ENCODE assay signal across 25 cellular contexts in genomic region chr5:171979606-171980005, GRCh38. TPM values are rescaled to one million over a fixed set of nuclear protein-coding genes. Genes with fewer than 3 reads are reported as not detected.
DNase-seq lines count a peak whose midpoint lies in the region; ATAC-seq, FAIRE-seq and TF ChIP-seq lines count a peak whose summit lies in the region.
"Had no signal": no experiment of that assay in that cellular context is flagged by ENCODE, and none has a peak within 500 bp of the region (broad histone marks: within the 10 kb centered on the region; RNA-seq: fewer than 3 reads in every experiment).

No MANE protein-coding gene starts in this region.

- H3K18ac ChIP-seq in H1 (ENCODE audit: extremely low read depth, low read length): peak overlapping the region; percentile 53; the same call in 1 of the 2 replicates

- no peak overlapping the region for H3K23ac ChIP-seq in H1 (ENCODE audit: insufficient read length)

- H3K9me3 ChIP-seq in HepG2 (ENCODE audit: low read length): peaks cover 17% of the 10 kb centered on the region
- peaks cover 0 to 6% (median 0%) of the 10 kb centered on the region in 4 donors for H3K9me3 ChIP-seq in right lobe of liver
- peaks cover 21% of the 10 kb centered on the region; the same call in 1 of the 2 replicates for H3K9me3 ChIP-seq in SU-DHL-6 (ENCODE audit: insufficient read depth, low read length)
- H3K9me3 ChIP-seq in H1 (ENCODE audit: insufficient read depth in 2 of 2, low read depth in 1 of 2, low read length in 1 of 2): no peaks in the 10 kb centered on the region
- H3K9me3 ChIP-seq in heart right ventricle: peaks cover 0 to 32% (median 18%) of the 10 kb centered on the region in 11 donors

- H3K27me3 ChIP-seq in HepG2 (ENCODE audit: control insufficient read depth in 1 of 2, insufficient read depth in 2 of 2, low read length in 2 of 2) (no peaks in the 10 kb centered on the region), right lobe of liver (no peaks in the 10 kb centered on the region), SU-DHL-6 (ENCODE audit: low read length) (no peaks in the 10 kb centered on the region), H1 (replicated peaks in 1 of 4; ENCODE audit: control insufficient read depth in 3 of 4, extremely low read depth in 1 of 4, insufficient read depth in 3 of 4, low read length in 3 of 4) (no peaks in the 10 kb centered on the region), heart right ventricle (no peaks in the 10 kb centered on the region)
- H3K27me3 ChIP-seq: BLaER1 had no signal

- in situ Hi-C loops in HepG2 (cut with HindIII; ENCODE audit: extremely low pct_ligation_motif_present, low pct_unique_long_range_greater_than_20kb): no loop called here

- H3K56ac ChIP-seq in H1 (replicated peaks; ENCODE audit: insufficient read length, low read depth, low read length): no peak overlapping the region

- peak overlapping the region; percentile 95 for H2BK5ac ChIP-seq in H1 (ENCODE audit: low read depth, low read length)

- no peak for TF ChIP-seq CTCF in HepG2 (CRISPR knock-in tag; IDR thresholded peaks at IDR 0.05)
- no peak for TF ChIP-seq CTCF in right lobe of liver (IDR thresholded peaks at IDR 0.05)
- TF ChIP-seq CTCF in SU-DHL-6 (IDR thresholded peaks at IDR 0.05; ENCODE audit: insufficient read depth, low read length, poor library complexity, severe bottlenecking): no peak
- TF ChIP-seq CTCF in H1 (IDR thresholded peaks at IDR 0.05; ENCODE audit: control extremely low read depth in 1 of 3, insufficient read depth in 1 of 3, low read depth in 1 of 3, low read length in 3 of 3): no peak
- TF ChIP-seq CTCF in heart right ventricle (IDR thresholded peaks at IDR 0.05): no peak

- no peak overlapping the region for H3K4ac ChIP-seq in H1 (replicated peaks; ENCODE audit: insufficient read length, low read depth, low read length)

- H3K79me2 ChIP-seq in HepG2 (ENCODE audit: insufficient read depth, low read length) (peaks cover 87% of the 10 kb centered on the region), SU-DHL-6 (ENCODE audit: insufficient read depth, low read length) (peaks cover 89% of the 10 kb centered on the region), H1 (ENCODE audit: control insufficient read depth in 1 of 2, insufficient read depth in 2 of 2, low read length in 2 of 2) (peaks cover 23 to 100% of the 10 kb centered on the region in 2 experiments)

- 96% methylated on average over 8 of the region's 8 CpGs for WGBS in HepG2 (ENCODE audit: low lambda C conversion rate)
- WGBS in right lobe of liver (ENCODE audit: insufficient coverage, low coverage, low lambda C conversion rate, missing lambda C conversion rate): 94% methylated on average over 8 of the region's 8 CpGs
- WGBS in H1 (ENCODE audit: extremely low coverage in 1 of 2, insufficient coverage in 1 of 2, insufficient read length in 1 of 2, insufficient replicate concordance in 2 of 2, low coverage in 1 of 2, low lambda C conversion rate in 2 of 2, missing lambda C conversion rate in 1 of 2), 2 experiments: 48% methylated on average over 8 of the region's 8 CpGs; no CpG with 5 or more reads in 1 of the 2 experiments
- WGBS in heart right ventricle, 2 donors: 97% methylated on average over 8 of the region's 8 CpGs

- POLR2A ChIA-PET in HepG2 (lab: Yijun Ruan, JAX) (no interaction called here), H1 (lab: Charles Lee; ENCODE audit: partially characterized antibody) (interaction anchor here (2.2 to 6.6 kb wide), 2 partner anchors 8 to 28 kb away, joined by 11 to 66 read pairs; partner anchors contain the start of gene FBXW11)

- H3K4me2 ChIP-seq in HepG2 (ENCODE audit: low read depth, low read length) (no peak overlapping the region), SU-DHL-6 (ENCODE audit: low read depth, low read length, poor library complexity, severe bottlenecking) (no peak overlapping the region), H1 (ENCODE audit: insufficient read depth in 1 of 2, low read depth in 2 of 2, low read length in 2 of 2) (peak overlapping the region in 1 of 2 experiments; percentile 3; a peak in 1 of 4 replicates)
- H3K4me2 ChIP-seq: PC-9 had no signal

- H4K5ac ChIP-seq in H1 (ENCODE audit: insufficient read length, low read depth, low read length): peak overlapping the region; percentile 6

- peaks cover 43 to 81% of the 10 kb centered on the region in 2 donors for H3K4me1 Mint-ChIP-seq in stimulated activated naive B cell treated with anti-CD40 and anti-IgM and Interleukin-4, amounts not matched to agents 10 μg/mL and 1 μg/mL and 100 μg/mL, for 72 hours

- BruUV-seq in HepG2 (replicated peaks; lab: Mats Ljungman, UMichigan): no TSS peak

- peaks cover 62 to 67% of the 10 kb centered on the region in 2 donors for H3K36me3 Mint-ChIP-seq in stimulated activated naive B cell treated with anti-CD40 and anti-IgM and Interleukin-4, amounts not matched to agents 10 μg/mL and 1 μg/mL and 100 μg/mL, for 72 hours

- H3K9me2 ChIP-seq in SU-DHL-6 (replicated peaks; ENCODE audit: insufficient read depth, low read length): no peaks in the 10 kb centered on the region

- TF ChIP-seq RAD21 in HepG2 (CRISPR knock-in tag; IDR thresholded peaks at IDR 0.05): no peak
- TF ChIP-seq RAD21 in H1 (IDR thresholded peaks at IDR 0.05 in 1 of 2, conservative IDR thresholded peaks at IDR 0.05 in 1 of 2; ENCODE audit: low read depth in 2 of 2, low read length in 2 of 2): no peak

- H2BK120ac ChIP-seq in H1 (replicated peaks; ENCODE audit: low read depth, low read length): no peak overlapping the region

- H4K20me1 ChIP-seq in HepG2 (ENCODE audit: insufficient read depth, low read length) (peaks cover 14% of the 10 kb centered on the region; the same call in 1 of the 2 replicates), SU-DHL-6 (ENCODE audit: low read depth, low read length) (no peaks in the 10 kb centered on the region), H1 (replicated peaks in 1 of 2; ENCODE audit: control insufficient read depth in 1 of 2, insufficient read depth in 2 of 2, low read length in 2 of 2) (peaks cover 2 to 13% of the 10 kb centered on the region in 2 experiments)

- FAIRE-seq in HepG2 (lab: Jason Lieb, UNC) (no peak), H1 (lab: Jason Lieb, UNC) (no peak)
- FAIRE-seq: D721Med, GM18507 had no signal

- peaks cover 7 to 13% of the 10 kb centered on the region in 2 donors for H3K9me3 Mint-ChIP-seq in stimulated activated naive B cell treated with anti-CD40 and anti-IgM and Interleukin-4, amounts not matched to agents 10 μg/mL and 1 μg/mL and 100 μg/mL, for 72 hours

- peaks cover 26% of the 10 kb centered on the region for H3F3A ChIP-seq in SU-DHL-6 (ENCODE audit: insufficient read depth)

- H3K27ac ChIP-seq in HepG2 (ENCODE audit: extremely low read length, insufficient read depth, low read length): no peak overlapping the region
- no peak overlapping the region for H3K27ac ChIP-seq in right lobe of liver
- peak overlapping the region; percentile 95; the same call in 1 of the 2 replicates for H3K27ac ChIP-seq in SU-DHL-6 (ENCODE audit: low read depth, low read length)
- H3K27ac ChIP-seq in H1 (ENCODE audit: low read depth, low read length): peak overlapping the region; percentile 25; the same call in 1 of the 2 replicates
- H3K27ac ChIP-seq in heart right ventricle: no peak overlapping the region
- H3K27ac ChIP-seq: BLaER1, GM23248, PC-9 had no signal

- intact Hi-C loops in HepG2 (cut with micrococcal nuclease; ENCODE audit: unreplicated experiment) (no loop called here), right lobe of liver (cut with DNase I) (no loop called here), heart right ventricle (cut with DNase I) (no loop called here)

- peak overlapping the region; percentile 75; the same call in 1 of the 2 replicates for H2BK12ac ChIP-seq in H1 (ENCODE audit: low read depth, low read length)

- no peaks in the 10 kb centered on the region for H3K27me3 Mint-ChIP-seq in stimulated activated naive B cell treated with anti-CD40 and anti-IgM and Interleukin-4, amounts not matched to agents 10 μg/mL and 1 μg/mL and 100 μg/mL, for 72 hours
- H3K27me3 Mint-ChIP-seq: CD4-positive, CD25-positive, alpha-beta regulatory T cell had no signal

- no peak overlapping the region for H3K9ac ChIP-seq in HepG2 (ENCODE audit: insufficient read depth, low read depth, low read length)
- H3K9ac ChIP-seq in SU-DHL-6 (ENCODE audit: low read length): no peak overlapping the region
- H3K9ac ChIP-seq in H1 (replicated peaks in 1 of 4; ENCODE audit: extremely low read depth in 1 of 4, low read depth in 3 of 4, low read length in 3 of 4): peak overlapping the region in 1 of 4 experiments; percentile 15; a peak in 1 of 7 replicates
- H3K9ac ChIP-seq: BLaER1, GM23248 had no signal

- no peak overlapping the region for H4K91ac ChIP-seq in H1 (replicated peaks; ENCODE audit: insufficient read length, low read length)

- no peak for TF ChIP-seq EP300 in HepG2 (IDR thresholded peaks at IDR 0.05; ENCODE audit: low read depth in 2 of 2, low read length in 2 of 2)
- TF ChIP-seq EP300 in HepG2 (CRISPR knock-in tag; IDR thresholded peaks at IDR 0.05; ENCODE audit: borderline replicate concordance): no peak
- TF ChIP-seq EP300 in H1 (IDR thresholded peaks at IDR 0.05; ENCODE audit: borderline replicate concordance in 1 of 2, low read depth in 2 of 2, low read length in 2 of 2): no peak

- no peak overlapping the region for H3K4me3 Mint-ChIP-seq in stimulated activated naive B cell treated with anti-CD40 and anti-IgM and Interleukin-4, amounts not matched to agents 10 μg/mL and 1 μg/mL and 100 μg/mL, for 72 hours
- H3K4me3 Mint-ChIP-seq: CD4-positive, CD25-positive, alpha-beta regulatory T cell had no signal

- H2BK15ac ChIP-seq in H1 (ENCODE audit: low read length): no peak overlapping the region

- H3K36me3 ChIP-seq in HepG2 (replicated peaks in 1 of 2; ENCODE audit: control insufficient read depth in 1 of 2, insufficient read depth in 2 of 2, low read length in 2 of 2): no peaks in the 10 kb centered on the region; a peak in 1 of 5 replicates
- H3K36me3 ChIP-seq in right lobe of liver: no peaks in the 10 kb centered on the region
- H3K36me3 ChIP-seq in SU-DHL-6 (ENCODE audit: low read length): peaks cover 16% of the 10 kb centered on the region
- H3K36me3 ChIP-seq in H1 (ENCODE audit: control insufficient read depth in 2 of 4, insufficient read depth in 4 of 4, low read length in 3 of 4): peaks cover 0 to 4% (median 0%) of the 10 kb centered on the region in 4 experiments; a peak in 1 of 8 replicates
- H3K36me3 ChIP-seq in heart right ventricle: peaks cover 0 to 10% (median 0%) of the 10 kb centered on the region in 9 donors

- H3K4me3 ChIP-seq in HepG2 (replicated peaks in 1 of 3; ENCODE audit: insufficient read depth in 1 of 3, low read depth in 2 of 3, low read length in 3 of 3): no peak overlapping the region
- no peak overlapping the region for H3K4me3 ChIP-seq in right lobe of liver
- H3K4me3 ChIP-seq in SU-DHL-6 (ENCODE audit: insufficient read depth, low read length, poor library complexity, severe bottlenecking): no peak overlapping the region
- no peak overlapping the region for H3K4me3 ChIP-seq in H1 (ENCODE audit: extremely low read depth in 1 of 4, insufficient read depth in 2 of 4, low read depth in 3 of 4, low read length in 4 of 4)
- no peak overlapping the region for H3K4me3 ChIP-seq in heart right ventricle
- H3K4me3 ChIP-seq: BLaER1, GM23248, PC-9 had no signal

- CTCF ChIA-PET in HepG2 (lab: Yijun Ruan, JAX; ENCODE audit: low intra/inter-chr PET ratio, low total read pairs) (no interaction called here), H1 (lab: Charles Lee; ENCODE audit: partially characterized antibody) (interaction anchor here (0.6 to 2.1 kb wide), 3 partner anchors 13 to 22 kb away, joined by 3 to 5 read pairs (median 3); no protein-coding TSS in a partner anchor)

- H2AK5ac ChIP-seq in H1 (ENCODE audit: low read depth, low read length): peak overlapping the region; percentile 94

- H4K8ac ChIP-seq in H1 (ENCODE audit: extremely low read depth, insufficient read depth, low read length): no peak overlapping the region

- H2BK20ac ChIP-seq in H1 (ENCODE audit: low read length): no peak overlapping the region

- H3K79me1 ChIP-seq in H1 (ENCODE audit: low read depth, low read length): peaks cover 6% of the 10 kb centered on the region; the same call in 1 of the 2 replicates

- H3K14ac ChIP-seq in H1 (ENCODE audit: insufficient read length): no peak overlapping the region

- DNase-seq in HepG2 (ENCODE audit: low spot score) (no peak), right lobe of liver (no peak), H1 (ENCODE audit: low read depth in 1 of 2, low spot score in 2 of 2) (no peak), COLO668 (lab: John Stamatoyannopoulos, UW; ENCODE audit: unreplicated experiment) (no peak), SW 1271 (lab: John Stamatoyannopoulos, UW) (no peak), heart right ventricle (no peak)
- DNase-seq in stimulated activated naive B cell treated with anti-CD40 and anti-IgM and Interleukin-4, amounts not matched to agents 10 μg/mL and 1 μg/mL and 100 μg/mL, for 72 hours: no peak
- DNase-seq: 8988T; CD4-positive, CD25-positive, alpha-beta regulatory T cell; GM23248; HCEC 1CT; IMR-90; NCI-H1092; NCI-H1417 treated with DMSO at 0.1 percent for 48 hours; NCI-H1694 treated with DMSO at 0.1 percent for 48 hours; NCI-H2081; NCI-H2227 treated with DMSO at 0.1 percent for 48 hours; NCI-H526 treated with DMSO at 0.1 percent for 48 hours; PC-9; RPMI8226; SHP77 had no signal

- H3K4me1 ChIP-seq in HepG2 (ENCODE audit: insufficient read depth, low read length) (peaks cover 15% of the 10 kb centered on the region), right lobe of liver (peaks cover 0 to 13% (median 0%) of the 10 kb centered on the region in 4 donors), H1 (replicated peaks in 1 of 4; ENCODE audit: control insufficient read depth in 3 of 4, insufficient read depth in 4 of 4, low read length in 3 of 4) (peaks cover 14 to 48% (median 44%) of the 10 kb centered on the region in 4 experiments), heart right ventricle (peaks cover 0 to 41% (median 29%) of the 10 kb centered on the region in 9 donors)

- no peaks in the 10 kb centered on the region; the same call in none of the 2 replicates for H3K23me2 ChIP-seq in H1 (ENCODE audit: low read depth, low read length)

- H3K27ac Mint-ChIP-seq in stimulated activated naive B cell treated with anti-CD40 and anti-IgM and Interleukin-4, amounts not matched to agents 10 μg/mL and 1 μg/mL and 100 μg/mL, for 72 hours: peak overlapping the region; percentile 42
- H3K27ac Mint-ChIP-seq: CD4-positive, CD25-positive, alpha-beta regulatory T cell had no signal

- no peak overlapping the region for H2AFZ ChIP-seq in HepG2 (ENCODE audit: low read length)
- H2AFZ ChIP-seq in SU-DHL-6 (ENCODE audit: low read depth, low read length, severe bottlenecking): no peak overlapping the region
- no peak overlapping the region for H2AFZ ChIP-seq in H1 (ENCODE audit: low read length)
- H2AFZ ChIP-seq: GM23248, PC-9 had no signal

- ATAC-seq in HepG2 (no peak), right lobe of liver (no peak), heart right ventricle (no peak)
- no peak for ATAC-seq in stimulated activated naive B cell treated with anti-CD40 and anti-IgM and Interleukin-4, amounts not matched to agents 10 μg/mL and 1 μg/mL and 100 μg/mL, for 72 hours (replicated peaks)

- TF ChIP-seq POLR2A in HepG2 (IDR thresholded peaks at IDR 0.05; ENCODE audit: insufficient read depth in 1 of 2, low read depth in 2 of 2, low read length in 2 of 2) (no peak), right lobe of liver (IDR thresholded peaks at IDR 0.05) (no peak), H1 (IDR thresholded peaks at IDR 0.05; ENCODE audit: control extremely low read depth in 1 of 2, low read depth in 2 of 2, low read length in 2 of 2) (peak in 1 of 2 experiments; percentile 43; a peak in 1 of 3 replicates)

RNA-seq across cellular contexts. Expression of gene FBXW11, which starts 26.8 kb away (rescaled TPM):
- total RNA-seq in HepG2 (2016; rRNA removed; fragmentation: Illumina TruSeq; extraction: Trizol): 53.6 and 78.0 TPM in 2 replicates
- total RNA-seq in HepG2 (2016; cell fraction: cytosol; rRNA removed; fragmentation: Illumina TruSeq; extraction: Trizol; ENCODE audit: low read depth): 13.9 and 16.6 TPM in 2 replicates
- 52.4 and 73.5 TPM in 2 replicates for total RNA-seq in HepG2 (2016; cell fraction: insoluble cytoplasmic fraction; rRNA removed; fragmentation: Illumina TruSeq; extraction: Trizol)
- total RNA-seq in HepG2 (2016; cell fraction: membrane; rRNA removed; fragmentation: Illumina TruSeq; extraction: Trizol): 54.3 and 57.1 TPM in 2 replicates
- total RNA-seq in HepG2 (2016; cell fraction: nucleus; rRNA removed; fragmentation: Illumina TruSeq; extraction: Trizol): 37.5 and 42.2 TPM in 2 replicates
- polyA plus RNA-seq in HepG2 (2011; rRNA removed): 31.7 and 33.6 TPM in 2 replicates
- polyA plus RNA-seq in HepG2 (2011; cell fraction: cytosol; rRNA removed): 25.6 and 34.6 TPM in 2 replicates
- polyA plus RNA-seq in HepG2 (2011; cell fraction: nucleus; rRNA removed): 16.7 and 20.7 TPM in 2 replicates
- 26.7 and 31.9 TPM in 2 replicates for polyA plus RNA-seq in HepG2 (2012)
- 5.1 and 5.2 TPM in 2 replicates for polyA plus RNA-seq in HepG2 (2016; cell fraction: cytosol; fragmentation: Illumina TruSeq; extraction: Trizol; ENCODE audit: low read depth)
- 49.8 and 50.1 TPM in 2 replicates for polyA plus RNA-seq in HepG2 (2016; cell fraction: insoluble cytoplasmic fraction; fragmentation: Illumina TruSeq; extraction: Trizol; ENCODE audit: low read depth)
- polyA plus RNA-seq in HepG2 (2016; cell fraction: membrane; fragmentation: Illumina TruSeq; extraction: Trizol; ENCODE audit: low read depth): 19.6 and 21.6 TPM in 2 replicates
- polyA plus RNA-seq in HepG2 (2016; cell fraction: nucleus; fragmentation: Illumina TruSeq; extraction: Trizol; ENCODE audit: insufficient read depth, low read depth): 22.7 and 23.9 TPM in 2 replicates
- polyA minus RNA-seq in HepG2 (2011; rRNA and poly(A)+ RNA removed; ENCODE audit: low replicate concordance): 103 and 117 TPM in 2 replicates
- polyA minus RNA-seq in HepG2 (2011; cell fraction: cytosol; rRNA and poly(A)+ RNA removed): 41.9 and 50.8 TPM in 2 replicates
- polyA minus RNA-seq in HepG2 (2011; cell fraction: nucleus; rRNA and poly(A)+ RNA removed): 52.0 and 58.4 TPM in 2 replicates
- total RNA-seq in right lobe of liver: 10 to 100 TPM; 19.9 to 35.9 (median 28.4) TPM
- 75.6 and 77.2 TPM in 2 replicates for total RNA-seq in H1 (2021; fragmentation: NEBNext Ultra II Directional; extraction: Animal tissue kit (Norgen Biotek cat#: 25700))
- polyA plus RNA-seq in H1 (2011; rRNA removed): 41.1 and 45.0 TPM in 2 replicates
- 53.5 TPM for polyA plus RNA-seq in H1 (2011; cell fraction: cytosol; rRNA removed)
- polyA plus RNA-seq in H1 (2011; cell fraction: nucleus; rRNA removed): 45.3 TPM
- polyA plus RNA-seq in H1 (2012, experiment 1 of 2): 39.7 to 54.0 TPM (median 49.6 TPM) in 4 replicates
- 15.1 TPM for polyA plus RNA-seq in H1 (2012, experiment 2 of 2)
- 28.3 TPM for polyA plus RNA-seq in H1 (2013, experiment 1 of 2)
- polyA plus RNA-seq in H1 (2013, experiment 2 of 2): 27.8 TPM
- 177 and 211 TPM in 2 replicates for polyA minus RNA-seq in H1 (2011; rRNA and poly(A)+ RNA removed)
- 70.6 TPM for polyA minus RNA-seq in H1 (2011; cell fraction: cytosol; rRNA and poly(A)+ RNA removed)
- 72.6 TPM for polyA minus RNA-seq in H1 (2011; cell fraction: nucleus; rRNA and poly(A)+ RNA removed)
- total RNA-seq in heart right ventricle: 100 to 1,000 TPM in 1 of 10 donors, 10 to 100 TPM in 9; 51.4 to 108 (median 83.3) TPM
- polyA plus RNA-seq in heart right ventricle: 10 to 100 TPM in 1 of 2 donors, 1 to 10 TPM in 1; 5.3 to 19.2 TPM

Comparison
In these comparisons a context has a peak if more than half of its experiments do, and no peak if none do; other contexts are left out.
1. H3K27ac ChIP-seq: peak in SU-DHL-6 (single experiment) and H1 (single experiment); none in HepG2 (single experiment), right lobe of liver (0 of 3) and heart right ventricle (0 of 10).
2. Of the 41 proteins assayed by ChIP-seq in both HepG2 and H1: peak only in HepG2: none; only in H1: TBP; in both: none; in neither: 39; mixed calls (peak in some experiments, not most) for 1.